Comparison of ENCODE assay signal across 8 cellular contexts in genomic region chr12:64390275-64390851, GRCh38. TPM values are rescaled to one million over a fixed set of nuclear protein-coding genes. Genes with fewer than 3 reads are reported as not detected.
DNase-seq lines count a peak whose midpoint lies in the region; ATAC-seq and TF ChIP-seq lines count a peak whose summit lies in the region.

Gene C12orf56, minus strand, starts transcription at chr12:64390758. Its CDS starts 193 bp downstream, at chr12:64390565.

- no peaks in the 10 kb centered on the region for H3K4me1 ChIP-seq in HUES6 (ENCODE audit: control insufficient read depth, insufficient read depth, low read length)
- H3K4me1 ChIP-seq in left lung, result peaks cover 8 to 9% of the 10 kb centered on the region in 2 donors
- peaks cover 6% of the 10 kb centered on the region for H3K4me1 ChIP-seq in upper lobe of right lung
- H3K4me1 ChIP-seq in OCI-LY7 (ENCODE audit: insufficient read depth, low read length, poor library complexity, severe bottlenecking), result no peaks in the 10 kb centered on the region

- H3K27me3 ChIP-seq in HUES6 (ENCODE audit: control insufficient read depth, insufficient read depth, low read length) (peaks cover 17% of the 10 kb centered on the region; the same call in 1 of the 2 replicates), left lung (peaks cover 14 to 34% of the 10 kb centered on the region in 2 donors), upper lobe of right lung (peaks cover 17% of the 10 kb centered on the region)

- CTCF ChIA-PET in OCI-LY7 (lab: Charles Lee; ENCODE audit: unreplicated experiment), result no interaction called here

- no peaks in the 10 kb centered on the region for H3K79me2 ChIP-seq in OCI-LY7 (ENCODE audit: insufficient read depth, low read depth, low read length)

- intact Hi-C loops in left lung (cut with DNase I), result no loop called here
- intact Hi-C loops in upper lobe of right lung (cut with DNase I), result no loop called here
- intact Hi-C loops in OCI-LY7 (cut with micrococcal nuclease; ENCODE audit: unreplicated experiment), result no loop called here

- no peaks in the 10 kb centered on the region for H3K9me3 ChIP-seq in HUES6 (ENCODE audit: control insufficient read depth, insufficient read depth, low read depth, low read length)
- H3K9me3 ChIP-seq in left lung, result no peaks in the 10 kb centered on the region
- no peaks in the 10 kb centered on the region for H3K9me3 ChIP-seq in upper lobe of right lung
- H3K9me3 ChIP-seq in OCI-LY7 (ENCODE audit: low read length), result no peaks in the 10 kb centered on the region

- ATAC-seq in left lung (peak; percentile 71), upper lobe of right lung (peak; percentile 60), HG02798 (IDR thresholded peaks at IDR 0.05; ENCODE audit: poor library complexity, unreplicated experiment) (no peak)

- H3K9me2 ChIP-seq in OCI-LY7 (ENCODE audit: insufficient read depth, low read length), result no peaks in the 10 kb centered on the region

- no peaks in the 10 kb centered on the region for H3K36me3 ChIP-seq in HUES6 (ENCODE audit: control insufficient read depth, insufficient read depth, low read length)
- H3K36me3 ChIP-seq in left lung, result no peaks in the 10 kb centered on the region
- H3K36me3 ChIP-seq in upper lobe of right lung, result no peaks in the 10 kb centered on the region
- no peaks in the 10 kb centered on the region for H3K36me3 ChIP-seq in OCI-LY7 (ENCODE audit: insufficient read depth, low read length)

- H3K9ac ChIP-seq in HUES6 (ENCODE audit: low read length), result no peak within 1 kb of the TSS

- H3K4me2 ChIP-seq in OCI-LY7 (ENCODE audit: low read length), result no peak within 1 kb of the TSS

- DNase-seq in AG08395 (ENCODE audit: low spot score) (peak; percentile 35), astrocyte of the hippocampus (ENCODE audit: low read depth, low spot score) (peak; percentile 46), left lung (peak in 1 of 2 donors; percentile 78), upper lobe of right lung (no peak), NCI-H446 (lab: John Stamatoyannopoulos, UW) (no peak), OCI-LY7 (ENCODE audit: low spot score) (no peak)

- POLR2A ChIA-PET in OCI-LY7 (lab: Charles Lee), result no interaction called here

- no peak within 1 kb of the TSS for H2AFZ ChIP-seq in OCI-LY7 (ENCODE audit: low read length)

- TF ChIP-seq CTCF in left lung (IDR thresholded peaks at IDR 0.05) (no peak), upper lobe of right lung (IDR thresholded peaks at IDR 0.05) (no peak), OCI-LY7 (conservative IDR thresholded peaks at IDR 0.05; ENCODE audit: low read length) (no peak)

- H3K27ac ChIP-seq in HUES6 (ENCODE audit: low read depth, low read length), result no peak within 1 kb of the TSS
- no peak within 1 kb of the TSS for H3K27ac ChIP-seq in left lung
- no peak within 1 kb of the TSS for H3K27ac ChIP-seq in upper lobe of right lung
- H3K27ac ChIP-seq in OCI-LY7 (ENCODE audit: low read depth, low read length, poor library complexity, severe bottlenecking), result no peak within 1 kb of the TSS

- BruUV-seq in OCI-LY7 (replicated peaks; lab: Mats Ljungman, UMichigan), result no TSS peak

- peak within 1 kb of the TSS; percentile 48 for H3K4me3 ChIP-seq in HUES6 (ENCODE audit: low read depth, low read length)
- peak within 1 kb of the TSS; percentile 19 to 33 for H3K4me3 ChIP-seq in left lung
- peak within 1 kb of the TSS; percentile 44 for H3K4me3 ChIP-seq in upper lobe of right lung
- no peak within 1 kb of the TSS for H3K4me3 ChIP-seq in OCI-LY7 (ENCODE audit: low read depth, low read length, poor library complexity, severe bottlenecking)

- H4K20me1 ChIP-seq in OCI-LY7 (ENCODE audit: insufficient read depth, low read length), result no peaks in the 10 kb centered on the region

RNA-seq across cellular contexts. Expression of gene C12orf56, which starts in this region (rescaled TPM):
- total RNA-seq in left lung (not detected), upper lobe of right lung (not detected), OCI-LY7 (2022) (not detected in 2 replicates)
- not detected in 2 replicates for total RNA-seq in OCI-LY7 (2014; rRNA removed; shearing (Covaris generic))

Comparison
In these comparisons a context has a peak if more than half of its experiments do, and no peak if none do; other contexts are left out.
1. Peak in ATAC-seq and H3K4me3 ChIP-seq in left lung; RNA of the gene not detected or under 1 TPM.
2. Peak in ATAC-seq and H3K4me3 ChIP-seq in upper lobe of right lung; RNA of the gene not detected or under 1 TPM.
3. DNase-seq: peak in AG08395 (single experiment) and astrocyte of the hippocampus (single experiment); none in upper lobe of right lung (single experiment), NCI-H446 (0 of 2) and OCI-LY7 (single experiment).